16 cellular contexts compared by ENCODE assay signal in genomic region chr3:127600749-127601456, GRCh38. TPM values are rescaled to one million over a fixed set of nuclear protein-coding genes. Genes with fewer than 3 reads are reported as not detected.
DNase-seq lines count a peak whose midpoint lies in the region; ATAC-seq and TF ChIP-seq lines count a peak whose summit lies in the region.
"Had no signal": no experiment of that assay in that cellular context is flagged by ENCODE, and none has a peak within 500 bp of the region (broad histone marks: within the 10 kb centered on the region; RNA-seq: fewer than 3 reads in every experiment).

No MANE protein-coding gene starts in this region.

- no peak overlapping the region for H3K27ac ChIP-seq in HUES64 (ENCODE audit: low read depth, low read length)
- H3K27ac ChIP-seq: foreskin keratinocyte, thyroid gland had no signal

- no peaks in the 10 kb centered on the region for H3K9me3 Mint-ChIP-seq in activated T-cell treated with anti-CD3 and anti-CD28 coated beads, Interleukin-2, amount 50 U/mL, for 24 hours
- H3K9me3 Mint-ChIP-seq in activated T-helper 17 cell treated with anti-CD3 and anti-CD28 coated beads, Interleukin-2, amount 50 U/mL, for 72 hours, result no peaks in the 10 kb centered on the region
- no peaks in the 10 kb centered on the region for H3K9me3 Mint-ChIP-seq in neural crest cell
- H3K9me3 Mint-ChIP-seq: naive thymus-derived CD4-positive, alpha-beta T cell had no signal

- no peaks in the 10 kb centered on the region for H3K27me3 ChIP-seq in HUES64 (ENCODE audit: insufficient read depth, low read length)
- H3K27me3 ChIP-seq: foreskin keratinocyte, thyroid gland had no signal

- no peak for TF ChIP-seq CTCF in neural crest cell (conservative IDR thresholded peaks at IDR 0.05)

- H3K36me3 Mint-ChIP-seq in activated T-cell treated with anti-CD3 and anti-CD28 coated beads, Interleukin-2, amount 50 U/mL, for 24 hours (ENCODE audit: low read depth), result peaks cover 77% of the 10 kb centered on the region
- peaks cover 80% of the 10 kb centered on the region for H3K36me3 Mint-ChIP-seq in activated T-helper 17 cell treated with anti-CD3 and anti-CD28 coated beads, Interleukin-2, amount 50 U/mL, for 72 hours (ENCODE audit: low read depth)
- H3K36me3 Mint-ChIP-seq in neural crest cell (ENCODE audit: low read depth), result peaks cover 22% of the 10 kb centered on the region

- H3K4me1 ChIP-seq in HUES64 (ENCODE audit: insufficient read depth, low read length), result peaks cover 18% of the 10 kb centered on the region
- H3K4me1 ChIP-seq: foreskin keratinocyte had no signal

- peak overlapping the region; percentile 23; the same call in 1 of the 2 replicates for H3K4me3 ChIP-seq in HUES64 (ENCODE audit: low read length)
- H3K4me3 ChIP-seq: thyroid gland had no signal

- H3K27me3 Mint-ChIP-seq in activated T-cell treated with anti-CD3 and anti-CD28 coated beads, Interleukin-2, amount 50 U/mL, for 24 hours, result no peaks in the 10 kb centered on the region
- H3K27me3 Mint-ChIP-seq in activated T-helper 17 cell treated with anti-CD3 and anti-CD28 coated beads, Interleukin-2, amount 50 U/mL, for 72 hours, result no peaks in the 10 kb centered on the region
- H3K27me3 Mint-ChIP-seq in neural crest cell (ENCODE audit: low read depth), result no peaks in the 10 kb centered on the region
- H3K27me3 Mint-ChIP-seq: naive thymus-derived CD4-positive, alpha-beta T cell had no signal

- H3K4me1 Mint-ChIP-seq in activated T-cell treated with anti-CD3 and anti-CD28 coated beads, Interleukin-2, amount 50 U/mL, for 24 hours (ENCODE audit: low read depth), result peaks cover 51% of the 10 kb centered on the region
- H3K4me1 Mint-ChIP-seq in activated T-helper 17 cell treated with anti-CD3 and anti-CD28 coated beads, Interleukin-2, amount 50 U/mL, for 72 hours, result peaks cover 24% of the 10 kb centered on the region
- H3K4me1 Mint-ChIP-seq in neural crest cell, result peaks cover 51% of the 10 kb centered on the region

- H3K36me3 ChIP-seq in HUES64 (ENCODE audit: insufficient read depth, low read length), result peaks cover 63% of the 10 kb centered on the region

- no peak for DNase-seq in activated T-cell treated with anti-CD3 and anti-CD28 coated beads, Interleukin-2, amount 50 U/mL, for 24 hours
- no peak for DNase-seq in activated T-cell treated with anti-CD3 and anti-CD28 coated beads, Interleukin-2, amount 50 U/mL, for 1 hour
- DNase-seq in neural crest cell (ENCODE audit: low read depth, low spot score), result no peak
- no peak for DNase-seq in COLO668 (lab: John Stamatoyannopoulos, UW; ENCODE audit: unreplicated experiment)
- no peak for DNase-seq in DMS53 treated with DMSO at 0.1 percent for 48 hours (lab: John Stamatoyannopoulos, UW; ENCODE audit: unreplicated experiment)
- DNase-seq: activated CD4-positive, alpha-beta T cell treated with anti-CD3 and anti-CD28 coated beads for 48 hours; caudate nucleus; foreskin keratinocyte; GF-D8; naive thymus-derived CD4-positive, alpha-beta T cell; NCI-H69; thyroid gland had no signal

- 93% methylated on average over 6 of the region's 6 CpGs for WGBS in HUES64

- peak overlapping the region; percentile 59 for H3K27ac Mint-ChIP-seq in activated T-cell treated with anti-CD3 and anti-CD28 coated beads, Interleukin-2, amount 50 U/mL, for 24 hours
- no peak overlapping the region for H3K27ac Mint-ChIP-seq in activated T-helper 17 cell treated with anti-CD3 and anti-CD28 coated beads, Interleukin-2, amount 50 U/mL, for 72 hours
- H3K27ac Mint-ChIP-seq in neural crest cell (ENCODE audit: unreplicated experiment), result no peak overlapping the region
- H3K27ac Mint-ChIP-seq: naive thymus-derived CD4-positive, alpha-beta T cell had no signal

- H3K4me3 Mint-ChIP-seq in activated T-cell treated with anti-CD3 and anti-CD28 coated beads, Interleukin-2, amount 50 U/mL, for 24 hours, result peak overlapping the region; percentile 86
- H3K4me3 Mint-ChIP-seq in activated T-helper 17 cell treated with anti-CD3 and anti-CD28 coated beads, Interleukin-2, amount 50 U/mL, for 72 hours, result peak overlapping the region; percentile 90
- H3K4me3 Mint-ChIP-seq in neural crest cell, result peak overlapping the region; percentile 88

- no peak for ATAC-seq in activated T-helper 17 cell treated with anti-CD3 and anti-CD28 coated beads, Interleukin-2, amount 50 U/mL, for 72 hours (replicated peaks)
- ATAC-seq in HG02588 (IDR thresholded peaks at IDR 0.05; ENCODE audit: unreplicated experiment), result no peak
- ATAC-seq: foreskin keratinocyte; naive thymus-derived CD4-positive, alpha-beta T cell; sciatic nerve had no signal

- no peaks in the 10 kb centered on the region for H3K9me3 ChIP-seq in HUES64 (ENCODE audit: insufficient read depth, low read depth, low read length)
- H3K9me3 ChIP-seq: thyroid gland had no signal

- H3K9ac ChIP-seq in HUES64 (ENCODE audit: low read depth, low read length), result peak overlapping the region; percentile 100; the same call in 1 of the 2 replicates

RNA-seq across cellular contexts. Expression of gene MCM2, which starts 2.7 kb away (rescaled TPM):
- polyA plus RNA-seq in HUES64 (2013, experiment 1 of 2), result 122 TPM
- polyA plus RNA-seq in HUES64 (2013, experiment 2 of 2), result 104 TPM
- total RNA-seq in activated T-helper 17 cell treated with anti-CD3 and anti-CD28 coated beads, Interleukin-2, amount 50 U/mL, for 72 hours, result 100 to 1,000 TPM; 143 to 221 TPM
- 223 and 228 TPM in 2 replicates for total RNA-seq in neural crest cell

RNA-seq across cellular contexts. Expression of gene TPRA1, which starts 10.4 kb away (rescaled TPM):
- 8.8 TPM for polyA plus RNA-seq in HUES64 (2013, experiment 1 of 2)
- 10.8 TPM for polyA plus RNA-seq in HUES64 (2013, experiment 2 of 2)
- 10 to 100 TPM; 23.1 to 32.5 TPM for total RNA-seq in activated T-helper 17 cell treated with anti-CD3 and anti-CD28 coated beads, Interleukin-2, amount 50 U/mL, for 72 hours
- 27.2 and 27.4 TPM in 2 replicates for total RNA-seq in neural crest cell

RNA-seq across cellular contexts. Expression of gene PODXL2, which starts 28.1 kb away (rescaled TPM):
- polyA plus RNA-seq in HUES64 (2013, experiment 1 of 2), result 26.3 TPM
- polyA plus RNA-seq in HUES64 (2013, experiment 2 of 2), result 30.9 TPM
- 1 to 10 TPM in 1 of 2 donors, under 1 TPM in 1; 0.69 to 1.4 TPM for total RNA-seq in activated T-helper 17 cell treated with anti-CD3 and anti-CD28 coated beads, Interleukin-2, amount 50 U/mL, for 72 hours
- 70.8 and 74.0 TPM in 2 replicates for total RNA-seq in neural crest cell

Comparison
In these comparisons a context has a peak if more than half of its experiments do, and no peak if none do; other contexts are left out.
1. RNA of gene PODXL2, which starts 28.1 kb away (total RNA-seq): 70.8 to 74.0 TPM in neural crest cell; 0.69 to 1.4 TPM in activated T-helper 17 cell treated with anti-CD3 and anti-CD28 coated beads, Interleukin-2, amount 50 U/mL, for 72 hours; every median in the first group is over 10 times any median in the second.
2. Peak in every context shown above with its lines, with median percentiles within 50 percentile points of each other: H3K4me3 Mint-ChIP-seq.